In genomic region chr19:39845621-39846175, GRCh38 we compare ENCODE assay signal across 1 cellular context.
TF ChIP-seq lines count a peak whose summit lies in the region.

No MANE protein-coding gene starts in this region.

TF ChIP-seq in K562, 482 proteins besides CTCF, POLR2A, EP300 and RAD21 (continued from another document):
- TF ChIP-seq AFF1 (IDR thresholded peaks at IDR 0.05; ENCODE audit: low read depth in 1 of 2, partially characterized antibody in 2 of 2) (no peak), SPI1 (IDR thresholded peaks at IDR 0.05; ENCODE audit: borderline replicate concordance, low read depth, low read length) (no peak), MYNN (IDR thresholded peaks at IDR 0.05) (no peak), MYNN (CRISPR knock-in tag; IDR thresholded peaks at IDR 0.05) (no peak), TAF1 (IDR thresholded peaks at IDR 0.05; ENCODE audit: control insufficient read depth, extremely low read depth, insufficient read depth, low read length, severe bottlenecking) (peak; percentile 46), E2F8 (IDR thresholded peaks at IDR 0.05; ENCODE audit: low read depth, partially characterized antibody) (peak; percentile 94)
